ENCODE assay signal across 1 cellular context in the genomic region with DNA sequence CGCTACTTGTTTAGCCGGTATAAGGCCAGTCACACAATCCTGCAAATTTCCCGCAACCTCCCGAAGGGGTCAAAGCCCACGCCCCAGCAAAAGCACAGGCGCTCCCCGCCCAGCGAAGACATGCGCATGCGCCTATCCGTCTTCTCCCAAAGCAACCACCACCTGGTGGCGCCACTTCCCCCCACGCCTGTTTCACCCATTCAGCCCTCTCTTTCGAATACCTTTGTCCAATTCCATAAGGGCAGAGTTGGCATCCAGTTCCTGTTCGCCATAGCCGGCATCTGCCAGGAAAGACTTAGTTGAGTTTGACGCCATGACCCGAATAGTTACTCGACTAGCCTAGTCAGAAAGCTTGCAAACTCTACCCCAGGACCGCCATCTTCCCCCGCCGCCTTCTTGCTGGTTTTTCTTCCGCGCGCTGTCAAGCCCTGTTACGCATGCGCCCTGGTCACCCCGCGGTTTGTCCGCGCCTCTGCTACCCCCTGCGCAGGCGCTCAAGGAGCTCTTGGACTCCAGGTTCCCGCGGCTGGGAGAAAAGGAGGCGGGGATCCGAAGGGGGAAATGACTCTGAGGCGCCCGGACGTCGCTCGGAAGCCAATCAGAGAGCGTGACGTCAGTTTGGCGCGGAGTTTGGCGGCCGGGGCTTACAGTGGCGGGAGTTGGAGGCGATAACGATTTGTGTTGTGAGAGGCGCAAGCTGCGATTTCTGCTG.
A peak's percentile ranks its signal among the peaks of the same experiment; 100 is the strongest.
TF ChIP-seq lines count a peak whose summit lies in the region.

A gene with protein sequence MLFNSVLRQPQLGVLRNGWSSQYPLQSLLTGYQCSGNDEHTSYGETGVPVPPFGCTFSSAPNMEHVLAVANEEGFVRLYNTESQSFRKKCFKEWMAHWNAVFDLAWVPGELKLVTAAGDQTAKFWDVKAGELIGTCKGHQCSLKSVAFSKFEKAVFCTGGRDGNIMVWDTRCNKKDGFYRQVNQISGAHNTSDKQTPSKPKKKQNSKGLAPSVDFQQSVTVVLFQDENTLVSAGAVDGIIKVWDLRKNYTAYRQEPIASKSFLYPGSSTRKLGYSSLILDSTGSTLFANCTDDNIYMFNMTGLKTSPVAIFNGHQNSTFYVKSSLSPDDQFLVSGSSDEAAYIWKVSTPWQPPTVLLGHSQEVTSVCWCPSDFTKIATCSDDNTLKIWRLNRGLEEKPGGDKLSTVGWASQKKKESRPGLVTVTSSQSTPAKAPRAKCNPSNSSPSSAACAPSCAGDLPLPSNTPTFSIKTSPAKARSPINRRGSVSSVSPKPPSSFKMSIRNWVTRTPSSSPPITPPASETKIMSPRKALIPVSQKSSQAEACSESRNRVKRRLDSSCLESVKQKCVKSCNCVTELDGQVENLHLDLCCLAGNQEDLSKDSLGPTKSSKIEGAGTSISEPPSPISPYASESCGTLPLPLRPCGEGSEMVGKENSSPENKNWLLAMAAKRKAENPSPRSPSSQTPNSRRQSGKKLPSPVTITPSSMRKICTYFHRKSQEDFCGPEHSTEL (plus strand): TSS at position 626 of the 712 bp plus-strand sequence. CDS start 143 bp downstream, outside the sequence.
A gene with protein sequence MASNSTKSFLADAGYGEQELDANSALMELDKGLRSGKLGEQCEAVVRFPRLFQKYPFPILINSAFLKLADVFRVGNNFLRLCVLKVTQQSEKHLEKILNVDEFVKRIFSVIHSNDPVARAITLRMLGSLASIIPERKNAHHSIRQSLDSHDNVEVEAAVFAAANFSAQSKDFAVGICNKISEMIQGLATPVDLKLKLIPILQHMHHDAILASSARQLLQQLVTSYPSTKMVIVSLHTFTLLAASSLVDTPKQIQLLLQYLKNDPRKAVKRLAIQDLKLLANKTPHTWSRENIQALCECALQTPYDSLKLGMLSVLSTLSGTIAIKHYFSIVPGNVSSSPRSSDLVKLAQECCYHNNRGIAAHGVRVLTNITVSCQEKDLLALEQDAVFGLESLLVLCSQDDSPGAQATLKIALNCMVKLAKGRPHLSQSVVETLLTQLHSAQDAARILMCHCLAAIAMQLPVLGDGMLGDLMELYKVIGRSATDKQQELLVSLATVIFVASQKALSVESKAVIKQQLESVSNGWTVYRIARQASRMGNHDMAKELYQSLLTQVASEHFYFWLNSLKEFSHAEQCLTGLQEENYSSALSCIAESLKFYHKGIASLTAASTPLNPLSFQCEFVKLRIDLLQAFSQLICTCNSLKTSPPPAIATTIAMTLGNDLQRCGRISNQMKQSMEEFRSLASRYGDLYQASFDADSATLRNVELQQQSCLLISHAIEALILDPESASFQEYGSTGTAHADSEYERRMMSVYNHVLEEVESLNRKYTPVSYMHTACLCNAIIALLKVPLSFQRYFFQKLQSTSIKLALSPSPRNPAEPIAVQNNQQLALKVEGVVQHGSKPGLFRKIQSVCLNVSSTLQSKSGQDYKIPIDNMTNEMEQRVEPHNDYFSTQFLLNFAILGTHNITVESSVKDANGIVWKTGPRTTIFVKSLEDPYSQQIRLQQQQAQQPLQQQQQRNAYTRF (minus strand): TSS at position 435 of the 712 bp plus-strand sequence. CDS start 120 bp downstream, at position 315.

TF ChIP-seq in WTC11, 78 proteins besides CTCF, POLR2A, EP300 and RAD21 (continued from another document):
- peak; percentile 55; the same call in 1 of the 2 replicates for TF ChIP-seq SP1 (CRISPR knock-in tag; conservative IDR thresholded peaks at IDR 0.05)
- TF ChIP-seq ZNF671 (CRISPR knock-in tag; IDR thresholded peaks at IDR 0.05), result no peak
- TF ChIP-seq, protein P1, sequence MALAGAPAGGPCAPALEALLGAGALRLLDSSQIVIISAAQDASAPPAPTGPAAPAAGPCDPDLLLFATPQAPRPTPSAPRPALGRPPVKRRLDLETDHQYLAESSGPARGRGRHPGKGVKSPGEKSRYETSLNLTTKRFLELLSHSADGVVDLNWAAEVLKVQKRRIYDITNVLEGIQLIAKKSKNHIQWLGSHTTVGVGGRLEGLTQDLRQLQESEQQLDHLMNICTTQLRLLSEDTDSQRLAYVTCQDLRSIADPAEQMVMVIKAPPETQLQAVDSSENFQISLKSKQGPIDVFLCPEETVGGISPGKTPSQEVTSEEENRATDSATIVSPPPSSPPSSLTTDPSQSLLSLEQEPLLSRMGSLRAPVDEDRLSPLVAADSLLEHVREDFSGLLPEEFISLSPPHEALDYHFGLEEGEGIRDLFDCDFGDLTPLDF (CRISPR knock-in tag; IDR thresholded peaks at IDR 0.05), result no peak; the same call in 1 of the 2 replicates
- TF ChIP-seq TP53 (CRISPR knock-in tag; IDR thresholded peaks at IDR 0.05), result no peak
- peak; percentile 92 for TF ChIP-seq CREM (CRISPR knock-in tag; IDR thresholded peaks at IDR 0.05)
- TF ChIP-seq GRHL2 (CRISPR knock-in tag; IDR thresholded peaks at IDR 0.05; ENCODE audit: insufficient replicate concordance, severe bottlenecking), result no peak
- TF ChIP-seq, protein P2, sequence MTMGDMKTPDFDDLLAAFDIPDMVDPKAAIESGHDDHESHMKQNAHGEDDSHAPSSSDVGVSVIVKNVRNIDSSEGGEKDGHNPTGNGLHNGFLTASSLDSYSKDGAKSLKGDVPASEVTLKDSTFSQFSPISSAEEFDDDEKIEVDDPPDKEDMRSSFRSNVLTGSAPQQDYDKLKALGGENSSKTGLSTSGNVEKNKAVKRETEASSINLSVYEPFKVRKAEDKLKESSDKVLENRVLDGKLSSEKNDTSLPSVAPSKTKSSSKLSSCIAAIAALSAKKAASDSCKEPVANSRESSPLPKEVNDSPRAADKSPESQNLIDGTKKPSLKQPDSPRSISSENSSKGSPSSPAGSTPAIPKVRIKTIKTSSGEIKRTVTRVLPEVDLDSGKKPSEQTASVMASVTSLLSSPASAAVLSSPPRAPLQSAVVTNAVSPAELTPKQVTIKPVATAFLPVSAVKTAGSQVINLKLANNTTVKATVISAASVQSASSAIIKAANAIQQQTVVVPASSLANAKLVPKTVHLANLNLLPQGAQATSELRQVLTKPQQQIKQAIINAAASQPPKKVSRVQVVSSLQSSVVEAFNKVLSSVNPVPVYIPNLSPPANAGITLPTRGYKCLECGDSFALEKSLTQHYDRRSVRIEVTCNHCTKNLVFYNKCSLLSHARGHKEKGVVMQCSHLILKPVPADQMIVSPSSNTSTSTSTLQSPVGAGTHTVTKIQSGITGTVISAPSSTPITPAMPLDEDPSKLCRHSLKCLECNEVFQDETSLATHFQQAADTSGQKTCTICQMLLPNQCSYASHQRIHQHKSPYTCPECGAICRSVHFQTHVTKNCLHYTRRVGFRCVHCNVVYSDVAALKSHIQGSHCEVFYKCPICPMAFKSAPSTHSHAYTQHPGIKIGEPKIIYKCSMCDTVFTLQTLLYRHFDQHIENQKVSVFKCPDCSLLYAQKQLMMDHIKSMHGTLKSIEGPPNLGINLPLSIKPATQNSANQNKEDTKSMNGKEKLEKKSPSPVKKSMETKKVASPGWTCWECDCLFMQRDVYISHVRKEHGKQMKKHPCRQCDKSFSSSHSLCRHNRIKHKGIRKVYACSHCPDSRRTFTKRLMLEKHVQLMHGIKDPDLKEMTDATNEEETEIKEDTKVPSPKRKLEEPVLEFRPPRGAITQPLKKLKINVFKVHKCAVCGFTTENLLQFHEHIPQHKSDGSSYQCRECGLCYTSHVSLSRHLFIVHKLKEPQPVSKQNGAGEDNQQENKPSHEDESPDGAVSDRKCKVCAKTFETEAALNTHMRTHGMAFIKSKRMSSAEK (CRISPR knock-in tag; IDR thresholded peaks at IDR 0.05; ENCODE audit: borderline replicate concordance), result 0 out of 2 replicates have a peak, but pooled peaks have one; percentile 19
- TF ChIP-seq NR1H2 (CRISPR knock-in tag; IDR thresholded peaks at IDR 0.05), result no peak
- TF ChIP-seq, protein P3, sequence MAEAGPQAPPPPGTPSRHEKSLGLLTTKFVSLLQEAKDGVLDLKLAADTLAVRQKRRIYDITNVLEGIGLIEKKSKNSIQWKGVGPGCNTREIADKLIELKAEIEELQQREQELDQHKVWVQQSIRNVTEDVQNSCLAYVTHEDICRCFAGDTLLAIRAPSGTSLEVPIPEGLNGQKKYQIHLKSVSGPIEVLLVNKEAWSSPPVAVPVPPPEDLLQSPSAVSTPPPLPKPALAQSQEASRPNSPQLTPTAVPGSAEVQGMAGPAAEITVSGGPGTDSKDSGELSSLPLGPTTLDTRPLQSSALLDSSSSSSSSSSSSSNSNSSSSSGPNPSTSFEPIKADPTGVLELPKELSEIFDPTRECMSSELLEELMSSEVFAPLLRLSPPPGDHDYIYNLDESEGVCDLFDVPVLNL (CRISPR knock-in tag; IDR thresholded peaks at IDR 0.05; ENCODE audit: borderline replicate concordance, low read depth), result peak; percentile 93
- TF ChIP-seq, protein P4, sequence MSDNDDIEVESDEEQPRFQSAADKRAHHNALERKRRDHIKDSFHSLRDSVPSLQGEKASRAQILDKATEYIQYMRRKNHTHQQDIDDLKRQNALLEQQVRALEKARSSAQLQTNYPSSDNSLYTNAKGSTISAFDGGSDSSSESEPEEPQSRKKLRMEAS (CRISPR knock-in tag; IDR thresholded peaks at IDR 0.05), result peak; percentile 89
- no peak for TF ChIP-seq GTF2I (CRISPR knock-in tag; conservative IDR thresholded peaks at IDR 0.05)
- no peak for TF ChIP-seq SMAD4 (CRISPR knock-in tag; IDR thresholded peaks at IDR 0.05)
- TF ChIP-seq ATF1 (CRISPR knock-in tag; IDR thresholded peaks at IDR 0.05), result no peak
- peak; percentile 83 for TF ChIP-seq TEAD1 (CRISPR knock-in tag; IDR thresholded peaks at IDR 0.05)
- no peak for TF ChIP-seq KAT7 (CRISPR knock-in tag; IDR thresholded peaks at IDR 0.05; ENCODE audit: borderline replicate concordance)
- TF ChIP-seq, protein P5, sequence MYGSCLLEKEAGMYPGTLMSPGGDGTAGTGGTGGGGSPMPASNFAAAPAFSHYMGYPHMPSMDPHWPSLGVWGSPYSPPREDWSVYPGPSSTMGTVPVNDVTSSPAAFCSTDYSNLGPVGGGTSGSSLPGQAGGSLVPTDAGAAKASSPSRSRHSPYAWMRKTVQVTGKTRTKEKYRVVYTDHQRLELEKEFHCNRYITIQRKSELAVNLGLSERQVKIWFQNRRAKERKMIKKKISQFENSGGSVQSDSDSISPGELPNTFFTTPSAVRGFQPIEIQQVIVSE (CRISPR knock-in tag; IDR thresholded peaks at IDR 0.05; ENCODE audit: borderline replicate concordance), result no peak
TF ChIP-seq in WTC11: peak in this region for 15.
